ENCODE assay signal across 14 cellular contexts in genomic region chr15:101128696-101129095, GRCh38.
DNase-seq lines count a peak whose midpoint lies in the region; ATAC-seq and TF ChIP-seq lines count a peak whose summit lies in the region.
"Had no signal": no experiment of that assay in that cellular context is flagged by ENCODE, and none has a peak within 500 bp of the region (broad histone marks: within the 10 kb centered on the region; RNA-seq: fewer than 3 reads in every experiment).

No MANE protein-coding gene starts in this region.

- H3K36me3 ChIP-seq in uterus, result no peaks in the 10 kb centered on the region
- H3K36me3 ChIP-seq: heart right ventricle, left ventricle myocardium inferior had no signal

- POLR2A ChIA-PET in activated CD8-positive, alpha-beta T cell treated with anti-CD3 and anti-CD28 coated beads, Interleukin-2, amount 10 ng/mL, durations not matched to agents 7 days and 5 days (lab: Charles Lee), result interaction anchor here (1.0 to 1.3 kb wide), 3 partner anchors 12 to 114 kb away, joined by 3 to 4 read pairs (median 3); no protein-coding TSS in a partner anchor

- ATAC-seq in activated CD8-positive, alpha-beta T cell treated with anti-CD3 and anti-CD28 coated beads, Interleukin-2, amount 10 ng/mL, durations not matched to agents 7 days and 5 days, result no peak
- ATAC-seq in memory B cell (ENCODE audit: low read depth), result no peak
- no peak for ATAC-seq in GM21619 (IDR thresholded peaks at IDR 0.05; ENCODE audit: unreplicated experiment)

- no peak overlapping the region for H3K4me3 ChIP-seq in uterus
- H3K4me3 ChIP-seq: heart right ventricle, left ventricle myocardium inferior had no signal

- CTCF ChIA-PET in activated CD8-positive, alpha-beta T cell treated with anti-CD3 and anti-CD28 coated beads, Interleukin-2, amount 10 ng/mL, durations not matched to agents 7 days and 5 days (lab: Charles Lee), result interaction anchor here (0.7 to 2.7 kb wide), 10 partner anchors 8 to 129 kb away, joined by 3 to 15 read pairs (median 4); no protein-coding TSS in a partner anchor

- H3K27me3 Mint-ChIP-seq in activated naive CD4-positive, alpha-beta T cell treated with anti-CD3 and anti-CD28 coated beads, Interleukin-2, amount 50 U/mL, for 24 hours, result no peaks in the 10 kb centered on the region
- H3K27me3 Mint-ChIP-seq in activated CD8-positive, alpha-beta T cell treated with anti-CD3 and anti-CD28 coated beads, Interleukin-2, amount 10 ng/mL, durations not matched to agents 7 days and 5 days (ENCODE audit: low read depth), result no peaks in the 10 kb centered on the region
- no peaks in the 10 kb centered on the region for H3K27me3 Mint-ChIP-seq in memory B cell

- TF ChIP-seq POLR2A in uterus (IDR thresholded peaks at IDR 0.05), result no peak

- no peaks in the 10 kb centered on the region for H3K27me3 ChIP-seq in uterus

- H3K4me3 Mint-ChIP-seq in activated naive CD4-positive, alpha-beta T cell treated with anti-CD3 and anti-CD28 coated beads, Interleukin-2, amount 50 U/mL, for 24 hours, result peak overlapping the region; percentile 3
- no peak overlapping the region for H3K4me3 Mint-ChIP-seq in activated CD8-positive, alpha-beta T cell treated with anti-CD3 and anti-CD28 coated beads, Interleukin-2, amount 10 ng/mL, durations not matched to agents 7 days and 5 days
- H3K4me3 Mint-ChIP-seq in memory B cell, result no peak overlapping the region

- no peaks in the 10 kb centered on the region for H3K9me3 Mint-ChIP-seq in activated naive CD4-positive, alpha-beta T cell treated with anti-CD3 and anti-CD28 coated beads, Interleukin-2, amount 50 U/mL, for 24 hours
- H3K9me3 Mint-ChIP-seq in activated CD8-positive, alpha-beta T cell treated with anti-CD3 and anti-CD28 coated beads, Interleukin-2, amount 10 ng/mL, durations not matched to agents 7 days and 5 days (ENCODE audit: insufficient read depth), result peaks cover 32% of the 10 kb centered on the region
- peaks cover 2% of the 10 kb centered on the region for H3K9me3 Mint-ChIP-seq in memory B cell

- H3K27ac ChIP-seq in uterus, result peak overlapping the region; percentile 71 to 82

- peaks cover 0 to 5% of the 10 kb centered on the region in 2 donors for H3K9me3 ChIP-seq in uterus

- peak overlapping the region; percentile 99 for H3K27ac Mint-ChIP-seq in activated naive CD4-positive, alpha-beta T cell treated with anti-CD3 and anti-CD28 coated beads, Interleukin-2, amount 50 U/mL, for 24 hours
- peak overlapping the region; percentile 98 for H3K27ac Mint-ChIP-seq in activated CD8-positive, alpha-beta T cell treated with anti-CD3 and anti-CD28 coated beads, Interleukin-2, amount 10 ng/mL, durations not matched to agents 7 days and 5 days
- H3K27ac Mint-ChIP-seq in memory B cell, result peak overlapping the region; percentile 93

- intact Hi-C loops in uterus (cut with DNase I; ENCODE audit: low total_unique reads), result no loop called here

- peaks cover 0 to 9% of the 10 kb centered on the region in 2 donors for H3K4me1 ChIP-seq in uterus

- no peaks in the 10 kb centered on the region for H3K36me3 Mint-ChIP-seq in activated naive CD4-positive, alpha-beta T cell treated with anti-CD3 and anti-CD28 coated beads, Interleukin-2, amount 50 U/mL, for 24 hours
- H3K36me3 Mint-ChIP-seq in activated CD8-positive, alpha-beta T cell treated with anti-CD3 and anti-CD28 coated beads, Interleukin-2, amount 10 ng/mL, durations not matched to agents 7 days and 5 days (ENCODE audit: low read depth), result peaks cover 31% of the 10 kb centered on the region
- H3K36me3 Mint-ChIP-seq in memory B cell, result no peaks in the 10 kb centered on the region

- peaks cover 52% of the 10 kb centered on the region for H3K4me1 Mint-ChIP-seq in activated naive CD4-positive, alpha-beta T cell treated with anti-CD3 and anti-CD28 coated beads, Interleukin-2, amount 50 U/mL, for 24 hours
- H3K4me1 Mint-ChIP-seq in activated CD8-positive, alpha-beta T cell treated with anti-CD3 and anti-CD28 coated beads, Interleukin-2, amount 10 ng/mL, durations not matched to agents 7 days and 5 days (ENCODE audit: low read depth), result peaks cover 66% of the 10 kb centered on the region
- H3K4me1 Mint-ChIP-seq in memory B cell, result peaks cover 54% of the 10 kb centered on the region

- no peak for TF ChIP-seq CTCF in uterus (IDR thresholded peaks at IDR 0.05)

- no peak for DNase-seq in activated naive CD4-positive, alpha-beta T cell treated with Interleukin-2 at 50 U/mL for 16 hours
- no peak for DNase-seq in activated CD8-positive, alpha-beta T cell treated with anti-CD3 and anti-CD28 coated beads, Interleukin-2, amount 10 ng/mL, durations not matched to agents 7 days and 5 days
- DNase-seq in memory B cell (ENCODE audit: low spot score in 2 of 2), result no peak
- DNase-seq in uterus, result no peak
- no peak for DNase-seq in NCI-H526 (lab: John Stamatoyannopoulos, UW)
- no peak for DNase-seq in HPDE6-E6E7 (ENCODE audit: extremely low spot score)
- DNase-seq: activated CD8-positive, alpha-beta memory T cell treated with anti-CD3 and anti-CD28 coated beads, Interleukin-2, amount 50 U/mL, for 4 hours; C1 segment of cervical spinal cord; GF-D8; heart right ventricle; left ventricle myocardium inferior; NCI-H2107 had no signal
